14 cellular contexts compared by ENCODE assay signal in the genomic region with DNA sequence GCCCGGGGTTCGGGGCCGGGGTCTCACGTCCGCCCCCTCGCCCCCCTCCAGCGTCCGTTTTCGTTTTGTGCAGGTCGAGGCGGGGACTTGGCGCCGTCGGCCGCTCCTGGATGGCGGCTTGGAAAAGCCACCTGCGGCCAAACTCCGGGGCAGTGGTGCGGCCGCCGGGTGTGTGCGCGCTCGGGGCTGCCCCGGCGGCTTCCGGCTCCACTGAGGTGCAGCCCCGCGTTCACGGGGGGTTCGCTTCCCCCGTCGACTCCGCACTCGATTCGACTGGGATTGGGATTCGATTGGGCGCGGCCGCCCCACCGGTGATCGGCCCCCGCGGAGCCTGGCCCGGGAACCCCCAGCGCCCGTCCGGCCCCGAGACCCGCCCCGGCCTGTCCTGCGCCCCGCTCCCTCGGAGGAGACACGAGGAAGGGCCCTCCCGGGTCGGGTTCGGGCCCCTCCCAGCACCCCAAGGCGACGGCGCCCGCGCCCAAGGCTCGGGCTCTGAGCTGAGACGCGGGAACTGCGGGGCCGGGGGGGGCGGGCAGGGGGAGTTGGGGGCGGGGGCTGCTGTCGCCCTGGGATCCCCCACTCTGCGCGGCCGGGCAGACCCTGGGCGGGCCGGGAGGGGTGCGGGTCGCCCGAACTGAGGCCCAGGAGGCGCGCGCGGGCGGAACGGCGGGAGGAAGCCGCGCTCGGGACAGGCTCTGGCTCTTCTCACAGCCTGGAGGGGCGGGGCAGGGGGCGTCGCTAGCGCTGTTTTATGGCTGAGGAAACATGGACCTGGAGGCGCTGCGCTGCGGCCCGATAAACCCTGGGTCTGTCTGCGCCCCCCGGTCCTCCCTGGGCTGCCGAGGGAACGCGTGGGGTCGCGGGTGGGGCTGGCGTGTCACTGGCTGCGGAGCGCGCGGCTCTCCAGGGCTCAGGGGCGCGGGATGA. TPM values are rescaled to one million over a fixed set of nuclear protein-coding genes. Genes with fewer than 3 reads are reported as not detected.
A peak's percentile ranks its signal among the peaks of the same experiment; 100 is the strongest.
DNase-seq lines count a peak whose midpoint lies in the region; ATAC-seq and TF ChIP-seq lines count a peak whose summit lies in the region.
"Had no signal": no experiment of that assay in that cellular context is flagged by ENCODE, and none has a peak within 500 bp of the region (broad histone marks: within the 10 kb centered on the region; RNA-seq: fewer than 3 reads in every experiment).

No MANE protein-coding gene starts in this region.

- no peaks in the 10 kb centered on the region for H3K4me1 ChIP-seq in breast epithelium
- H3K4me1 ChIP-seq in mammary epithelial cell (ENCODE audit: insufficient read depth, low read length), result no peaks in the 10 kb centered on the region
- no peaks in the 10 kb centered on the region for H3K4me1 ChIP-seq in adipocyte (ENCODE audit: control insufficient read depth, insufficient read depth, low read length)
- H3K4me1 ChIP-seq in testis, result peaks cover 13% of the 10 kb centered on the region
- H3K4me1 ChIP-seq: upper lobe of right lung had no signal

- intact Hi-C loops in breast epithelium (cut with DNase I; ENCODE audit: low total_unique reads) (no loop called here), mammary epithelial cell (cut with micrococcal nuclease) (no loop called here), left colon (cut with DNase I, micrococcal nuclease) (loop anchor here in 1 of 2 donors (10.0 kb wide), 1 partner anchor 133 kb away; no protein-coding TSS in a partner anchor), testis (cut with DNase I; ENCODE audit: low total_unique reads) (no loop called here)

- H3K4me2 ChIP-seq in mammary epithelial cell (ENCODE audit: insufficient read depth, low read depth, low read length), result no peak overlapping the region

- no TSS peak for BruUV-seq in mammary epithelial cell (replicated peaks; lab: Mats Ljungman, UMichigan)

- CTCF ChIA-PET in mammary epithelial cell (lab: Charles Lee; ENCODE audit: low non-redundant PET), result no interaction called here

- H3K36me3 ChIP-seq in breast epithelium (no peaks in the 10 kb centered on the region), mammary epithelial cell (ENCODE audit: insufficient read depth, low read length) (no peaks in the 10 kb centered on the region), adipocyte (ENCODE audit: control insufficient read depth, insufficient read depth, low read length, severe bottlenecking) (peaks cover 10% of the 10 kb centered on the region), testis (ENCODE audit: low read depth, missing control alignments) (no peaks in the 10 kb centered on the region)

- no CpG with 5 or more reads among the region's 111 CpGs for WGBS in mammary epithelial cell (ENCODE audit: low coverage, missing lambda C conversion rate)
- 2 to 3% methylated on average over 20 to 92 of the region's 111 CpGs for WGBS in testis, 2 donors

- H3K27me3 ChIP-seq in breast epithelium (peaks cover 6 to 81% of the 10 kb centered on the region in 2 donors), mammary epithelial cell (ENCODE audit: insufficient read depth, low read length) (peaks cover 50% of the 10 kb centered on the region), adipocyte (replicated peaks; ENCODE audit: control insufficient read depth, insufficient read depth, low read length) (no peaks in the 10 kb centered on the region), testis (no peaks in the 10 kb centered on the region)

- H3K9me3 ChIP-seq in breast epithelium (peaks cover 13% of the 10 kb centered on the region in 2 donors), mammary epithelial cell (replicated peaks; ENCODE audit: insufficient read depth, low read length) (no peaks in the 10 kb centered on the region), adipocyte (ENCODE audit: control insufficient read depth, low read length) (no peaks in the 10 kb centered on the region), testis (no peaks in the 10 kb centered on the region)
- H3K9me3 ChIP-seq: upper lobe of right lung had no signal

- ATAC-seq in left colon (peak; percentile 60), HG02571 (IDR thresholded peaks at IDR 0.05; ENCODE audit: unreplicated experiment) (no peak), GM18861 (IDR thresholded peaks at IDR 0.05; ENCODE audit: unreplicated experiment) (no peak)
- ATAC-seq: upper lobe of right lung had no signal

- H3K4me3 ChIP-seq in breast epithelium, result peak overlapping the region in 2 of 3 donors; percentile 10 to 29
- H3K4me3 ChIP-seq in mammary epithelial cell (replicated peaks in 1 of 3; ENCODE audit: insufficient read depth in 1 of 3, low read depth in 2 of 3, low read length in 3 of 3), result no peak overlapping the region
- no peak overlapping the region for H3K4me3 ChIP-seq in adipocyte (ENCODE audit: low read length)
- peak overlapping the region; percentile 6 to 34 for H3K4me3 ChIP-seq in testis
- H3K4me3 ChIP-seq: upper lobe of right lung had no signal

- H3K79me2 ChIP-seq in mammary epithelial cell (ENCODE audit: insufficient read depth, low read length), result no peaks in the 10 kb centered on the region

- no peak overlapping the region for H2AFZ ChIP-seq in mammary epithelial cell (ENCODE audit: low read depth, low read length)

- in situ Hi-C loops in mammary epithelial cell (cut with MboI; ENCODE audit: low sequenced_read_pairs in 2 of 2), result no loop called here

- no peak for DNase-seq in breast epithelium (ENCODE audit: low spot score in 2 of 2)
- DNase-seq in mammary epithelial cell, result no peak
- DNase-seq in adipocyte (ENCODE audit: low read depth), result peak; percentile 14
- DNase-seq in left colon, result peak in 1 of 2 donors; percentile 49
- DNase-seq in testis, result no peak
- DNase-seq in DMS53 (lab: John Stamatoyannopoulos, UW), result no peak
- DNase-seq: NCI-H146, upper lobe of right lung had no signal

- no peak for TF ChIP-seq POLR2A in breast epithelium (IDR thresholded peaks at IDR 0.05)
- no peak for TF ChIP-seq POLR2A in testis (IDR thresholded peaks at IDR 0.05)

- no peaks in the 10 kb centered on the region for H4K20me1 ChIP-seq in mammary epithelial cell (ENCODE audit: insufficient read depth, low read length)

- dilution Hi-C loops in mammary epithelial cell (cut with HindIII; ENCODE audit: low sequenced_read_pairs), result no loop called here

- no peak overlapping the region for H3K27ac ChIP-seq in breast epithelium
- no peak overlapping the region for H3K27ac ChIP-seq in mammary epithelial cell (ENCODE audit: insufficient read depth, low read depth, low read length)
- H3K27ac ChIP-seq in testis, result no peak overlapping the region
- H3K27ac ChIP-seq: upper lobe of right lung had no signal

- TF ChIP-seq CTCF in breast epithelium (IDR thresholded peaks at IDR 0.05) (no peak), mammary epithelial cell (conservative IDR thresholded peaks at IDR 0.05 in 1 of 2, IDR thresholded peaks at IDR 0.05 in 1 of 2; ENCODE audit: extremely low read depth in 1 of 2, insufficient read depth in 1 of 2, low read depth in 1 of 2, low read length in 2 of 2) (no peak), testis (IDR thresholded peaks at IDR 0.05) (no peak)

- no peak overlapping the region for H3K9ac ChIP-seq in mammary epithelial cell (ENCODE audit: insufficient read depth, low read length)
- H3K9ac ChIP-seq in adipocyte (ENCODE audit: low read length), result no peak overlapping the region

RNA-seq across cellular contexts. Expression of gene NKX6-2, which starts 1.6 kb away (rescaled TPM):
- total RNA-seq in breast epithelium, result not detected
- total RNA-seq in mammary epithelial cell, result not detected
- not detected for polyA plus RNA-seq in mammary epithelial cell
- polyA minus RNA-seq in mammary epithelial cell, result not detected
- total RNA-seq in left colon, result not detected
- 10 to 100 TPM in 1 of 2 donors, 1 to 10 TPM in 1; 8.9 to 20.1 TPM for total RNA-seq in testis
- polyA plus RNA-seq in testis (ENCODE audit: insufficient read depth, low read depth, low replicate concordance), result 2.0 TPM
- total RNA-seq: activated CD4-positive, alpha-beta memory T cell treated with anti-CD3 and anti-CD28 coated beads for 36 hours; dermis blood vessel endothelial cell; HT-29; T-helper 1 cell treated with Interleukin-12 subunit alpha and Interleukin-12 subunit beta and Interleukin-4 antibody, amounts not matched to agents 30 ng/mL and 1 ng/mL, for 36 hours; upper lobe of right lung had no signal

Comparison
In these comparisons a context has a peak if more than half of its experiments do, and no peak if none do; other contexts are left out.
1. H3K4me3 ChIP-seq: peak in breast epithelium (2 of 3) and testis (2 of 2); none in mammary epithelial cell (0 of 3) and adipocyte (single experiment).
2. RNA of gene NKX6-2, which starts 1.6 kb away (total RNA-seq): 8.9 to 20.1 TPM in testis; not detected in left colon, not detected in breast epithelium and not detected in mammary epithelial cell; every median in the first group is over 4 times any median in the second.